27 cellular contexts compared by ENCODE assay signal in the genomic region with DNA sequence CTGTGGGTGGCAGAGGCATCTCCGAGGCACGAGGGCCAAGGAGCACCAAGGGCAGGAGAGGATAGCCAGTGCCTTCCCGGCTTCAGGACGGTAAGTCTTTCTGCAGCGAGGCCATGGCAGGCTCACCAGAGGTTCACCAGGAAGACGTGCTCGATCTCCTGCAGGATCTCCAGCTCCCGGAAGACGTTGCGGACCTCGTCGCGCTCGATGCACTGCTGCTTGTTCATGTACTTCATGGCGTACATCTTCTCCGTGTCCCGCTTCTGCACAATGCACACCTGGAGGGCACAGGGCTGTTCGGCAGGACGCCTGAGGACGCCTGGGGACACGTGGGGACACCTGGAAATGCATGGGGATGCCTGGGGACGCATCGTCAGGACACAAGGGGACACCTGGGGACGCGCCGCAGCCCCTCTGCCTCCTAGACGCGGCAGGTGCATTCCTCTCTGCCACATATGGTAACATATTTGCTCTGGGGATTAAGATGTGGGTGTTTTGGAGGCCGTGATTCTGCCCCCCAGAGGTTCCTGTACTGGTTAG.
"Had no signal": no experiment of that assay in that cellular context is flagged by ENCODE, and none has a peak within 500 bp of the region (broad histone marks: within the 10 kb centered on the region; RNA-seq: fewer than 3 reads in every experiment).

No MANE protein-coding gene starts in this region.

- H3K36me3 Mint-ChIP-seq: naive thymus-derived CD8-positive, alpha-beta T cell had no signal

- H3K4me1 ChIP-seq: testis, thyroid gland had no signal

- H3K4me3 Mint-ChIP-seq: nephron; neural crest cell; stimulated activated naive B cell treated with anti-CD40 and anti-IgM and Interleukin-4, amounts not matched to agents 10 μg/mL and 1 μg/mL and 100 μg/mL, for 72 hours had no signal

- H3K27me3 Mint-ChIP-seq: naive thymus-derived CD8-positive, alpha-beta T cell; stimulated activated naive B cell treated with anti-CD40 and anti-IgM and Interleukin-4, amounts not matched to agents 10 μg/mL and 1 μg/mL and 100 μg/mL, for 72 hours had no signal

- DNase-seq: hippocampal formation; lower lobe of right lung; mammary epithelial cell; mesenchymal stem cell; naive thymus-derived CD8-positive, alpha-beta T cell; occipital lobe; ovary; stimulated activated CD4-positive, alpha-beta T cell treated with anti-CD3 and anti-CD28 coated beads, Interleukin-12 subunit alpha, Interleukin-12 subunit beta, amount 100 ng/mL, for 4 hours; stimulated activated CD4-positive, alpha-beta T cell treated with anti-CD3 and anti-CD28 coated beads, Interleukin-15, amount 100 ng/mL, for 24 hours; stimulated activated CD4-positive, alpha-beta T cell treated with anti-CD3 and anti-CD28 coated beads, Interleukin-2, amount 100 ng/mL, for 24 hours; stimulated activated CD4-positive, alpha-beta T cell treated with anti-CD3 and anti-CD28 coated beads, Interleukin-4, amount 100 ng/mL, for 1 hour; stimulated activated naive B cell treated with anti-CD40 and anti-IgM and Interleukin-4, amounts not matched to agents 10 μg/mL and 1 μg/mL and 100 μg/mL, for 72 hours; stimulated activated naive CD8-positive, alpha-beta T cell treated with anti-CD3 and anti-CD28 coated beads, Interleukin-15, Interleukin-2, amounts not matched to agents 100 U/mL and 50 U/mL, for 24 hours; stomach; testis; thyroid gland; transverse colon had no signal

- H3K27ac Mint-ChIP-seq: nephron; progenitor cell of endocrine pancreas; stimulated activated naive B cell treated with anti-CD40 and anti-IgM and Interleukin-4, amounts not matched to agents 10 μg/mL and 1 μg/mL and 100 μg/mL, for 72 hours had no signal

- H3K27ac ChIP-seq: lower lobe of right lung, neutrophil, ovary, right atrium auricular region, skin epidermis, stomach, testis, thyroid gland, transverse colon, upper lobe of left lung, vagina had no signal

- H3K9me3 Mint-ChIP-seq: naive thymus-derived CD8-positive, alpha-beta T cell; nephron; neural crest cell; stimulated activated naive B cell treated with anti-CD40 and anti-IgM and Interleukin-4, amounts not matched to agents 10 μg/mL and 1 μg/mL and 100 μg/mL, for 72 hours had no signal

- H3K4me3 ChIP-seq: lower lobe of right lung, ovary, right atrium auricular region, skin epidermis, stomach, testis, thyroid gland, transverse colon, upper lobe of left lung, vagina had no signal

- H3K27me3 ChIP-seq: ovary, right atrium auricular region, stomach, testis, thyroid gland, transverse colon, upper lobe of left lung, vagina had no signal

- H3K9me3 ChIP-seq: lower lobe of right lung, neutrophil, ovary, right atrium auricular region, stomach, testis, thyroid gland, transverse colon, upper lobe of left lung, vagina had no signal

- ATAC-seq: left lobe of liver; lower lobe of right lung; naive thymus-derived CD8-positive, alpha-beta T cell; sciatic nerve; stimulated activated naive B cell treated with anti-CD40 and anti-IgM and Interleukin-4, amounts not matched to agents 10 μg/mL and 1 μg/mL and 100 μg/mL, for 72 hours; stimulated activated naive CD8-positive, alpha-beta T cell treated with anti-CD3 and anti-CD28 coated beads, Interleukin-15, Interleukin-2, amounts not matched to agents 100 U/mL and 50 U/mL, for 24 hours had no signal

- H3K36me3 ChIP-seq: lower lobe of right lung, ovary, right atrium auricular region, thyroid gland, transverse colon, vagina had no signal
